Comparison of ENCODE assay signal across 8 cellular contexts in the genomic region with DNA sequence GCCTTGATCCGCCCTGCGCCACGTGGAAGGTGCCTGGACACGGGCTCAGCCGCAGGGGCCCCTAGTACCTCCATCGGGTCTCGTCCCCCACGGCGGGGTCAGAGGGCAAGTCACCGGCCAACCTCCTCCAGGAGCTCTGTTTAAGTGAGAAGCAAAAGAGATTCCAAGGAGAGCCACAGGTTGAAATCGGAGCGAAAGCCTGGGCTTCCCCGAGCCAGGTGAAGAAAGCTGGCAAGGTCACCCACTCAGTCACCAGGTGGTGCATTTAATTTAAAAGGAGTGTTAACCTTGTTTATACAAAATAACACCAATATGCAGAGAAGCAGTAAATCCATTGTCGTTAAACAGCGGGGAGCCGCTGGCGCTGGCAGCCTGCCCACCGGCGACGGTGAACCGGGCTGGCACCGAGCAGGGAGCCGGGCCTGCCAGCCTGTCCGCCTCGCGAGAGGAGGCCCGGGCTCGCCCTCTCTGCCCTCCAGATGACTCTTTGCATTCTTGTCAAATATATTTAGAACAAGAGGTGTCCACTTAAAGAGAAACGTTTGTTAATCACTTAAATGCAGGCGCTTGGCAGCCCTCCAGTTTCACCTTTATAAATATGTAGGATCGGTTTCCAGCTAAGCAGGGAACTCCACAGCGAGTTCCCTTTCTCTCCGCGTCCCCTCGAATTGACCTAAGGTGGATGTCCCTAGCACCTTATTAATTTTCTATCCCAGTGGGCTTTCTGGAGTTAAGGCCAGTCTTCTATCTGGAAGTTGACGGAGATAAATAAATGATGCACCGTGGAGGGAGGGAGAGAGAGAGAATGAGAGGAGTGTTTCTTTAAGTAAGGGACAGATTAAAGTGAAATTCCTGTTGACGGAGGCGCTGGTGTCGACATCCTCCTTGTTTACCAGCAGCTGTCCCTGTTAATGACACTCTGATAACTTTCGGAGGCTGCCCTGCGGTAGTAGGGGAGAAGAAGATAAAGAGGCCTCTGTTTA.
A peak's percentile ranks its signal among the peaks of the same experiment; 100 is the strongest.
DNase-seq lines count a peak whose midpoint lies in the region; ATAC-seq and TF ChIP-seq lines count a peak whose summit lies in the region.

No MANE protein-coding gene starts in this region.

- CTCF ChIA-PET in RWPE1 (lab: Yijun Ruan, JAX) = interaction anchor here (0.7 kb wide), 1 partner anchor 1966 kb away, joined by 3 read pairs; no protein-coding TSS in a partner anchor

- TF ChIP-seq CTCF in RWPE1 (conservative IDR thresholded peaks at IDR 0.05; ENCODE audit: low read depth) (no peak), osteoblast (IDR thresholded peaks at IDR 0.05; ENCODE audit: extremely low read depth, low read depth, low read length) (no peak)

- DNase-seq in A172 (ENCODE audit: low spot score) = peak; percentile 19
- peak; percentile 34 for DNase-seq in RWPE1 (ENCODE audit: low spot score)
- DNase-seq in Right ventricle myocardium inferior (ENCODE audit: missing footprints) = peak; percentile 79
- DNase-seq in osteoblast (ENCODE audit: insufficient read length, low spot score, missing footprints) = peak; percentile 15
- DNase-seq in T-helper 1 cell = no peak
- DNase-seq in stimulated activated CD4-positive, alpha-beta T cell treated with anti-CD3 and anti-CD28 coated beads, Interleukin-1b, Interleukin-23, amount 100 ng/mL, for 48 hours = no peak
- DNase-seq in NCI-H446 (lab: John Stamatoyannopoulos, UW) = no peak

- no peaks in the 10 kb centered on the region for H3K36me3 ChIP-seq in osteoblast (ENCODE audit: insufficient read depth, low read length)

- H4K20me1 ChIP-seq in osteoblast (ENCODE audit: insufficient read depth, low read length) = no peaks in the 10 kb centered on the region

- peak overlapping the region; percentile 40 for H3K4me3 ChIP-seq in osteoblast (ENCODE audit: insufficient read depth, low read length)

- no peaks in the 10 kb centered on the region for H3K79me2 ChIP-seq in osteoblast (ENCODE audit: insufficient read depth, low read length)

- H3K4me2 ChIP-seq in osteoblast (ENCODE audit: insufficient read depth, low read length) = peak overlapping the region; percentile 44

- ATAC-seq in HG03460 (IDR thresholded peaks at IDR 0.05; ENCODE audit: unreplicated experiment) (peak; percentile 37), Right ventricle myocardium inferior (peak; percentile 92)

- POLR2A ChIA-PET in RWPE1 (lab: Yijun Ruan, JAX; ENCODE audit: low non-redundant PET) = interaction anchor here (0.6 kb wide), 1 partner anchor 38 kb away, joined by 3 read pairs; no protein-coding TSS in a partner anchor

- no peaks in the 10 kb centered on the region for H3K4me1 ChIP-seq in osteoblast (ENCODE audit: insufficient read depth, low read length)

- H3K9me3 ChIP-seq in osteoblast (ENCODE audit: low read depth, low read length) = no peaks in the 10 kb centered on the region

- intact Hi-C loops in Right ventricle myocardium inferior (cut with DNase I) = no loop called here

- H3K27ac ChIP-seq in RWPE1 = no peak overlapping the region
- H3K27ac ChIP-seq in osteoblast (ENCODE audit: low read depth, low read length) = no peak overlapping the region

- no peaks in the 10 kb centered on the region for H3K27me3 ChIP-seq in osteoblast (ENCODE audit: insufficient read depth, low read length)

- H2AFZ ChIP-seq in osteoblast (ENCODE audit: low read length) = no peak overlapping the region

Comparison
In these comparisons a context has a peak if more than half of its experiments do, and no peak if none do; other contexts are left out.
1. DNase-seq: peak in A172 (single experiment), RWPE1 (single experiment), Right ventricle myocardium inferior (single experiment) and osteoblast (single experiment); none in T-helper 1 cell (0 of 5), stimulated activated CD4-positive, alpha-beta T cell treated with anti-CD3 and anti-CD28 coated beads, Interleukin-1b, Interleukin-23, amount 100 ng/mL, for 48 hours (single experiment) and NCI-H446 (0 of 2).